ENCODE assay signal across 9 cellular contexts in genomic region chr17:34252890-34253525, GRCh38. TPM values are rescaled to one million over a fixed set of nuclear protein-coding genes. Genes with fewer than 3 reads are reported as not detected.
DNase-seq lines count a peak whose midpoint lies in the region; ATAC-seq, FAIRE-seq and TF ChIP-seq lines count a peak whose summit lies in the region.
"Had no signal": no experiment of that assay in that cellular context is flagged by ENCODE, and none has a peak within 500 bp of the region (broad histone marks: within the 10 kb centered on the region; RNA-seq: fewer than 3 reads in every experiment).

No MANE protein-coding gene starts in this region.

- no peak for FAIRE-seq in pancreas (lab: Jason Lieb, UNC)

- H3K4me2 ChIP-seq in trophoblast cell (ENCODE audit: low read length), result no peak overlapping the region

- intact Hi-C loops in left ventricle myocardium inferior (cut with micrococcal nuclease) (no loop called here), left ventricle myocardium superior (cut with micrococcal nuclease) (no loop called here), esophagus muscularis mucosa (cut with DNase I) (no loop called here), pancreas (cut with DNase I) (no loop called here), vagina (cut with DNase I) (no loop called here)

- no peak overlapping the region for H2BK12ac ChIP-seq in trophoblast cell (ENCODE audit: low read length)

- TF ChIP-seq EP300 in esophagus muscularis mucosa (IDR thresholded peaks at IDR 0.05), result no peak

- WGBS in esophagus muscularis mucosa, result 78% methylated on average over 3 of the region's 3 CpGs
- WGBS in pancreas, 2 donors, result 41 to 53% methylated on average over 3 of the region's 3 CpGs
- WGBS in trophoblast cell (ENCODE audit: extremely low coverage, insufficient coverage, insufficient read length), result no CpG with 5 or more reads among the region's 3 CpGs

- H3K23ac ChIP-seq in trophoblast cell (ENCODE audit: low read length), result no peak overlapping the region

- H3K36me3 ChIP-seq in left ventricle myocardium inferior (peaks cover 4% of the 10 kb centered on the region), esophagus muscularis mucosa (no peaks in the 10 kb centered on the region), pancreas (no peaks in the 10 kb centered on the region), vagina (no peaks in the 10 kb centered on the region), trophoblast cell (ENCODE audit: control insufficient read depth in 1 of 2, insufficient read depth in 2 of 2, low read length in 2 of 2) (no peaks in the 10 kb centered on the region)

- H4K12ac ChIP-seq in trophoblast cell (ENCODE audit: low read depth, low read length), result no peak overlapping the region

- H3K4ac ChIP-seq in trophoblast cell (ENCODE audit: low read depth, low read length), result no peak overlapping the region

- peaks cover 5% of the 10 kb centered on the region for H3K79me1 ChIP-seq in trophoblast cell (ENCODE audit: low read length)

- H2BK120ac ChIP-seq in trophoblast cell (ENCODE audit: insufficient read depth, low read length, poor library complexity), result no peak overlapping the region

- no peak overlapping the region for H4K91ac ChIP-seq in trophoblast cell (ENCODE audit: low read depth, low read length)

- ATAC-seq in left ventricle myocardium superior (no peak), pancreas (no peak)

- no peak overlapping the region for H2AK5ac ChIP-seq in trophoblast cell (ENCODE audit: low read length)

- TF ChIP-seq CTCF in left ventricle myocardium inferior (IDR thresholded peaks at IDR 0.05; ENCODE audit: borderline replicate concordance) (no peak), esophagus muscularis mucosa (IDR thresholded peaks at IDR 0.05) (no peak), pancreas (IDR thresholded peaks at IDR 0.05) (no peak), vagina (IDR thresholded peaks at IDR 0.05) (no peak)

- no peak overlapping the region for H2BK5ac ChIP-seq in trophoblast cell (ENCODE audit: low read depth, low read length, poor library complexity)

- H3K27me3 ChIP-seq in left ventricle myocardium inferior (ENCODE audit: low read depth) (no peaks in the 10 kb centered on the region), esophagus muscularis mucosa (no peaks in the 10 kb centered on the region), pancreas (no peaks in the 10 kb centered on the region), vagina (no peaks in the 10 kb centered on the region), trophoblast cell (ENCODE audit: insufficient read depth, low read length) (no peaks in the 10 kb centered on the region)

- H3K14ac ChIP-seq in trophoblast cell (ENCODE audit: low read length), result no peak overlapping the region

- no peaks in the 10 kb centered on the region for H3K79me2 ChIP-seq in trophoblast cell (ENCODE audit: control insufficient read depth, insufficient read depth, low read length, poor library complexity)

- peaks cover 92% of the 10 kb centered on the region for H3K4me1 ChIP-seq in left ventricle myocardium inferior
- peaks cover 76 to 88% (median 87%) of the 10 kb centered on the region in 4 donors for H3K4me1 ChIP-seq in esophagus muscularis mucosa
- H3K4me1 ChIP-seq in pancreas, result peaks cover 0 to 54% (median 12%) of the 10 kb centered on the region in 3 donors
- H3K4me1 ChIP-seq in vagina, result peaks cover 79% of the 10 kb centered on the region
- peaks cover 17 to 25% of the 10 kb centered on the region in 2 experiments for H3K4me1 ChIP-seq in trophoblast cell (ENCODE audit: control insufficient read depth in 1 of 2, insufficient read depth in 2 of 2, low read length in 2 of 2)

- no peak overlapping the region for H3K9ac ChIP-seq in trophoblast cell (ENCODE audit: low read length)

- TF ChIP-seq POLR2A in esophagus muscularis mucosa (IDR thresholded peaks at IDR 0.05; ENCODE audit: low read depth) (no peak), vagina (IDR thresholded peaks at IDR 0.05) (no peak)

- H2AFZ ChIP-seq in trophoblast cell (ENCODE audit: insufficient read depth, low read length, poor library complexity), result no peak overlapping the region

- H3K4me3 ChIP-seq in left ventricle myocardium inferior, result no peak overlapping the region
- peak overlapping the region in 1 of 4 donors; percentile 14 for H3K4me3 ChIP-seq in esophagus muscularis mucosa
- no peak overlapping the region for H3K4me3 ChIP-seq in pancreas
- no peak overlapping the region for H3K4me3 ChIP-seq in vagina
- no peak overlapping the region for H3K4me3 ChIP-seq in trophoblast cell (ENCODE audit: low read depth, low read length)

- no peak overlapping the region for H4K8ac ChIP-seq in trophoblast cell (ENCODE audit: low read depth, low read length)

- DNase-seq in left ventricle myocardium inferior (no peak), left ventricle myocardium superior (no peak), esophagus muscularis mucosa (ENCODE audit: extremely low spot score) (peak; percentile 10), pancreas (no peak), vagina (ENCODE audit: extremely low spot score in 2 of 2) (no peak), trophoblast cell (no peak), NCI-H69 (lab: John Stamatoyannopoulos, UW) (no peak), AG08395 (ENCODE audit: low spot score) (no peak)
- DNase-seq: retina had no signal

- H3K9me3 ChIP-seq in left ventricle myocardium inferior (replicated peaks) (no peaks in the 10 kb centered on the region), esophagus muscularis mucosa (no peaks in the 10 kb centered on the region), pancreas (no peaks in the 10 kb centered on the region), vagina (no peaks in the 10 kb centered on the region), trophoblast cell (ENCODE audit: insufficient read depth, low read depth, low read length) (no peaks in the 10 kb centered on the region)

- H3K18ac ChIP-seq in trophoblast cell (ENCODE audit: low read length), result no peak overlapping the region

- peak overlapping the region; percentile 91 for H3K27ac ChIP-seq in left ventricle myocardium inferior (replicated peaks)
- H3K27ac ChIP-seq in esophagus muscularis mucosa (replicated peaks in 1 of 4), result peak overlapping the region; percentile 84 to 87 (median 85)
- peak overlapping the region; percentile 46 to 75 (median 69) for H3K27ac ChIP-seq in pancreas
- H3K27ac ChIP-seq in vagina, result peak overlapping the region; percentile 84
- H3K27ac ChIP-seq in trophoblast cell (ENCODE audit: low read depth, low read length), result no peak overlapping the region

RNA-seq across cellular contexts. Expression of gene CCL2, which starts 2.1 kb away (rescaled TPM):
- total RNA-seq in left ventricle myocardium inferior, result 24.3 TPM
- 22.3 TPM for total RNA-seq in left ventricle myocardium superior
- total RNA-seq in esophagus muscularis mucosa, result 100 to 1,000 TPM in 1 of 4 donors, 10 to 100 TPM in 2, 1 to 10 TPM in 1; 7.1 to 514 (median 20.8) TPM
- total RNA-seq in pancreas, result 100 to 1,000 TPM in 2 of 6 donors, 10 to 100 TPM in 2, 1 to 10 TPM in 2; 5.6 to 145 (median 42.4) TPM
- polyA plus RNA-seq in pancreas, result 100 to 1,000 TPM in 1 of 2 donors, 10 to 100 TPM in 1; 97.1 to 293 TPM
- total RNA-seq in vagina, result 15.2 TPM
- 6.7 and 6.8 TPM in 2 replicates for polyA plus RNA-seq in trophoblast cell (2013)

RNA-seq across cellular contexts. Expression of gene CCL7, which starts 17.0 kb away (rescaled TPM):
- total RNA-seq in left ventricle myocardium inferior (not detected), left ventricle myocardium superior (not detected), esophagus muscularis mucosa (under 1 TPM in 1 of 4 donors, not detected in 3; 0.83 TPM), pancreas (not detected), vagina (not detected)
- polyA plus RNA-seq in pancreas, result not detected
- polyA plus RNA-seq in trophoblast cell (2013), result not detected in 2 replicates

RNA-seq across cellular contexts. Expression of gene CCL11, which starts 32.5 kb away (rescaled TPM):
- total RNA-seq in left ventricle myocardium inferior, result 3.8 TPM
- total RNA-seq in left ventricle myocardium superior, result 5.4 TPM
- total RNA-seq in esophagus muscularis mucosa, result 1 to 10 TPM; 2.0 to 8.8 (median 6.6) TPM
- 1 to 10 TPM in 1 of 6 donors, under 1 TPM in 2, not detected in 3; 0.43 to 1.7 (median 1.00) TPM for total RNA-seq in pancreas
- polyA plus RNA-seq in pancreas, result 1 to 10 TPM; 1.1 to 4.0 TPM
- 1.2 TPM for total RNA-seq in vagina
- polyA plus RNA-seq in trophoblast cell (2013), result not detected in 2 replicates
